In the genomic region with DNA sequence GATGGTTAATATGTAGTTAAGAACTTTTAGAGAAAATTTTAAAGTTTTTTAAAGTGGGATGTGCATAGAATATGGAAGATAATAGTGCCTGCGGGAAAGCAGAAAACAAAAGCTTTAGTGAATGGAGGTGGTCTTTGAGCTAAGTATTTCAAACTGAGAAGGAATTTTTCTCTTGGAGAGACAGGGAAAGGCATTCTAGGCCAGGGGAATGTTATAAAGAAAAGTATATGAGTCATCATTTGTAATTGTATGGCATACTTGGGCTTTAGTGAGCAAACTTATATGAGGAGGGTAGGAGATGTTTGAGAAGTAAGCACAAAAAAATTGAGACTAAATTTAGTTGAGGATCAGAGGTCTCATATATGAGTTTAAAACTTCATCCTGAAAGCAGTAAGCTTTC, we compare ENCODE assay signal across 19 cellular contexts.
"Had no signal": no experiment of that assay in that cellular context is flagged by ENCODE, and none has a peak within 500 bp of the region (broad histone marks: within the 10 kb centered on the region; RNA-seq: fewer than 3 reads in every experiment).

No MANE protein-coding gene starts in this region.

- FAIRE-seq: urothelium cell line had no signal

- H3K27me3 ChIP-seq: tibial artery had no signal

- H3K27ac ChIP-seq: tibial artery had no signal

- H3K4me1 Mint-ChIP-seq: activated CD4-positive, alpha-beta T cell treated with anti-CD3 and anti-CD28 coated beads, Interleukin-2, amount 10 ng/mL, durations not matched to agents 24 days and 14 days; activated naive CD8-positive, alpha-beta T cell treated with anti-CD3 and anti-CD28 coated beads, Interleukin-2, amount 50 U/mL, for 24 hours; natural killer cell; stimulated activated naive B cell treated with anti-CD40 and anti-IgM and Interleukin-4, amounts not matched to agents 10 μg/mL and 1 μg/mL and 100 μg/mL, for 72 hours had no signal

- H3K4me1 ChIP-seq: tibial artery had no signal

- H3K4me3 Mint-ChIP-seq: activated CD4-positive, alpha-beta T cell treated with anti-CD3 and anti-CD28 coated beads, Interleukin-2, amount 10 ng/mL, durations not matched to agents 24 days and 14 days; activated CD8-positive, alpha-beta T cell treated with anti-CD3 and anti-CD28 coated beads, Interleukin-2, amount 10 ng/mL, durations not matched to agents 7 days and 5 days; activated naive CD4-positive, alpha-beta T cell treated with anti-CD3 and anti-CD28 coated beads for 36 hours; activated naive CD8-positive, alpha-beta T cell treated with anti-CD3 and anti-CD28 coated beads, Interleukin-2, amount 50 U/mL, for 24 hours; activated T-cell treated with anti-CD3 and anti-CD28 coated beads, Interleukin-2, amount 50 U/mL, for 24 hours; effector memory CD8-positive, alpha-beta T cell; natural killer cell; stimulated activated naive B cell treated with anti-CD40 and anti-IgM and Interleukin-4, amounts not matched to agents 10 μg/mL and 1 μg/mL and 100 μg/mL, for 72 hours had no signal

- H3K9me3 Mint-ChIP-seq: activated T-helper 2 cell treated with anti-CD3 and anti-CD28 coated beads, Interferon-gamma antibody, Interleukin-2, Interleukin-4, amounts not matched to agents 10 μg/mL and 5 μg/mL and 100 μg/mL, durations not matched to agents 14 hours and 24 hours and 36 hours had no signal

- H3K9me3 ChIP-seq: SK-N-SH, tibial artery had no signal

- H3K27ac Mint-ChIP-seq: activated CD4-positive, alpha-beta T cell treated with anti-CD3 and anti-CD28 coated beads, Interleukin-2, amount 10 ng/mL, durations not matched to agents 24 days and 14 days; activated CD8-positive, alpha-beta T cell treated with anti-CD3 and anti-CD28 coated beads, Interleukin-2, amount 10 ng/mL, durations not matched to agents 7 days and 5 days; activated naive CD4-positive, alpha-beta T cell treated with anti-CD3 and anti-CD28 coated beads for 36 hours; activated naive CD8-positive, alpha-beta T cell treated with anti-CD3 and anti-CD28 coated beads, Interleukin-2, amount 50 U/mL, for 24 hours; activated T-cell treated with anti-CD3 and anti-CD28 coated beads, Interleukin-2, amount 50 U/mL, for 24 hours; activated T-helper 2 cell treated with anti-CD3 and anti-CD28 coated beads, Interferon-gamma antibody, Interleukin-2, Interleukin-4, amounts not matched to agents 10 μg/mL and 5 μg/mL and 100 μg/mL, durations not matched to agents 14 hours and 24 hours and 36 hours; effector memory CD8-positive, alpha-beta T cell; natural killer cell; stimulated activated naive B cell treated with anti-CD40 and anti-IgM and Interleukin-4, amounts not matched to agents 10 μg/mL and 1 μg/mL and 100 μg/mL, for 72 hours had no signal

- H3K4me3 ChIP-seq: tibial artery had no signal

- H3K36me3 Mint-ChIP-seq: natural killer cell; stimulated activated naive B cell treated with anti-CD40 and anti-IgM and Interleukin-4, amounts not matched to agents 10 μg/mL and 1 μg/mL and 100 μg/mL, for 72 hours had no signal

- H3K4me2 ChIP-seq: SK-N-SH had no signal

- DNase-seq: activated CD4-positive, alpha-beta T cell treated with anti-CD3 and anti-CD28 coated beads, Interleukin-2, amount 10 ng/mL, durations not matched to agents 24 days and 14 days; activated CD4-positive, CD25-positive, alpha-beta regulatory T cell; activated CD8-positive, alpha-beta T cell treated with anti-CD3 and anti-CD28 coated beads, Interleukin-2, amount 10 ng/mL, durations not matched to agents 7 days and 5 days; activated naive CD4-positive, alpha-beta T cell treated with anti-CD3 and anti-CD28 coated beads for 36 hours; activated naive CD8-positive, alpha-beta T cell treated with anti-CD3 and anti-CD28 coated beads, Interleukin-2, amount 50 U/mL, for 24 hours; activated T-cell treated with anti-CD3 and anti-CD28 coated beads, Interleukin-2, amount 50 U/mL, for 24 hours; aorta; dermis blood vessel endothelial cell; effector memory CD8-positive, alpha-beta T cell; foreskin fibroblast; hippocampal formation; natural killer cell; posterior cingulate gyrus; retina; SK-N-SH; stimulated activated naive B cell treated with anti-CD40 and anti-IgM and Interleukin-4, amounts not matched to agents 10 μg/mL and 1 μg/mL and 100 μg/mL, for 72 hours; tibial artery had no signal

- H3K36me3 ChIP-seq: tibial artery had no signal

- H3K9ac ChIP-seq: SK-N-SH had no signal

- ATAC-seq: activated CD8-positive, alpha-beta T cell treated with anti-CD3 and anti-CD28 coated beads, Interleukin-2, amount 10 ng/mL, durations not matched to agents 7 days and 5 days; activated naive CD8-positive, alpha-beta T cell treated with anti-CD3 and anti-CD28 coated beads, Interleukin-2, amount 50 U/mL, for 24 hours; effector memory CD8-positive, alpha-beta T cell; natural killer cell; stimulated activated naive B cell treated with anti-CD40 and anti-IgM and Interleukin-4, amounts not matched to agents 10 μg/mL and 1 μg/mL and 100 μg/mL, for 72 hours had no signal

- H3K27me3 Mint-ChIP-seq: activated CD4-positive, alpha-beta T cell treated with anti-CD3 and anti-CD28 coated beads, Interleukin-2, amount 10 ng/mL, durations not matched to agents 24 days and 14 days; activated naive CD8-positive, alpha-beta T cell treated with anti-CD3 and anti-CD28 coated beads, Interleukin-2, amount 50 U/mL, for 24 hours; activated T-cell treated with anti-CD3 and anti-CD28 coated beads, Interleukin-2, amount 50 U/mL, for 24 hours; effector memory CD8-positive, alpha-beta T cell; stimulated activated naive B cell treated with anti-CD40 and anti-IgM and Interleukin-4, amounts not matched to agents 10 μg/mL and 1 μg/mL and 100 μg/mL, for 72 hours had no signal
